Comparison of ENCODE assay signal across 21 cellular contexts in genomic region chr10:47396311-47396717, GRCh38. TPM values are rescaled to one million over a fixed set of nuclear protein-coding genes. Genes with fewer than 3 reads are reported as not detected.
DNase-seq lines count a peak whose midpoint lies in the region; ATAC-seq and TF ChIP-seq lines count a peak whose summit lies in the region.
"Had no signal": no experiment of that assay in that cellular context is flagged by ENCODE, and none has a peak within 500 bp of the region (broad histone marks: within the 10 kb centered on the region; RNA-seq: fewer than 3 reads in every experiment).

No MANE protein-coding gene starts in this region.

- H3K4me1 ChIP-seq in esophagus (ENCODE audit: control insufficient read depth in 2 of 2, insufficient read depth in 2 of 2, low read length in 1 of 2) (no peaks in the 10 kb centered on the region), osteoblast (ENCODE audit: insufficient read depth, low read length) (no peaks in the 10 kb centered on the region)

- POLR2A ChIA-PET in activated CD4-positive, alpha-beta T cell treated with anti-CD3 and anti-CD28 coated beads for 36 hours (lab: Charles Lee): no interaction called here
- POLR2A ChIA-PET in activated CD4-positive, alpha-beta T cell treated with anti-CD3 and anti-CD28 coated beads, Interleukin-2, amount 10 ng/mL, durations not matched to agents 7 days and 5 days (lab: Charles Lee): no interaction called here

- CTCF ChIA-PET in activated CD4-positive, alpha-beta T cell treated with anti-CD3 and anti-CD28 coated beads for 36 hours (lab: Charles Lee): interaction anchor here (0.7 to 1.1 kb wide), 2 partner anchors 9 to 13 kb away, joined by 3 read pairs; no protein-coding TSS in a partner anchor
- CTCF ChIA-PET in activated CD4-positive, alpha-beta T cell treated with anti-CD3 and anti-CD28 coated beads, Interleukin-2, amount 10 ng/mL, durations not matched to agents 7 days and 5 days (lab: Charles Lee): no interaction called here

- no peaks in the 10 kb centered on the region for H3K36me3 ChIP-seq in esophagus (ENCODE audit: control insufficient read depth in 2 of 2, insufficient read depth in 2 of 2, low read length in 1 of 2)
- no peaks in the 10 kb centered on the region for H3K36me3 ChIP-seq in osteoblast (ENCODE audit: insufficient read depth, low read length)

- H3K27ac Mint-ChIP-seq in activated CD4-positive, alpha-beta T cell treated with anti-CD3 and anti-CD28 coated beads for 36 hours: no peak overlapping the region
- no peak overlapping the region for H3K27ac Mint-ChIP-seq in activated CD4-positive, alpha-beta T cell treated with anti-CD3 and anti-CD28 coated beads, Interleukin-2, amount 10 ng/mL, durations not matched to agents 7 days and 5 days
- H3K27ac Mint-ChIP-seq: CD14-positive monocyte; endodermal cell; nephron progenitor cell; stimulated activated naive CD8-positive, alpha-beta T cell treated with anti-CD3 and anti-CD28 coated beads, Interleukin-15, Interleukin-2, amounts not matched to agents 100 ng/mL and 50 ng/mL, for 24 hours; WTC11 had no signal

- no peak for DNase-seq in activated CD4-positive, alpha-beta T cell treated with anti-CD3 and anti-CD28 coated beads for 36 hours
- DNase-seq in activated CD4-positive, alpha-beta T cell treated with anti-CD3 and anti-CD28 coated beads, Interleukin-2, amount 10 ng/mL, durations not matched to agents 7 days and 5 days: no peak
- peak; percentile 69 for DNase-seq in M059J (ENCODE audit: low read depth)
- no peak for DNase-seq in osteoblast (ENCODE audit: insufficient read length, low spot score, missing footprints)
- no peak for DNase-seq in ureter (ENCODE audit: low spot score)
- no peak for DNase-seq in stimulated activated naive CD4-positive, alpha-beta T cell (lab: John Stamatoyannopoulos, UW)
- DNase-seq: activated gamma-delta T cell, amygdala, DMS53, endodermal cell, H7, NCI-H1694 treated with DMSO at 0.1 percent for 48 hours, nephron progenitor cell had no signal

- peak overlapping the region; percentile 34 for H2AFZ ChIP-seq in osteoblast (ENCODE audit: low read length)

- H3K9me3 ChIP-seq in esophagus (ENCODE audit: control insufficient read depth in 2 of 2, insufficient read depth in 1 of 2, low read depth in 1 of 2, low read length in 1 of 2) (peaks cover 0 to 2% of the 10 kb centered on the region in 2 donors), osteoblast (ENCODE audit: low read depth, low read length) (no peaks in the 10 kb centered on the region)

- intact Hi-C loops in activated CD4-positive, alpha-beta T cell treated with anti-CD3 and anti-CD28 coated beads for 36 hours (cut with DNase I, micrococcal nuclease): no loop called here

- H3K4me1 Mint-ChIP-seq in activated CD4-positive, alpha-beta T cell treated with anti-CD3 and anti-CD28 coated beads for 36 hours: no peaks in the 10 kb centered on the region
- peaks cover 3% of the 10 kb centered on the region for H3K4me1 Mint-ChIP-seq in activated CD4-positive, alpha-beta T cell treated with anti-CD3 and anti-CD28 coated beads, Interleukin-2, amount 10 ng/mL, durations not matched to agents 7 days and 5 days
- H3K4me1 Mint-ChIP-seq: CD14-positive monocyte, nephron progenitor cell had no signal

- H3K27ac ChIP-seq in esophagus (ENCODE audit: low read depth in 2 of 2, low read length in 1 of 2) (peak overlapping the region; percentile 68 to 72), osteoblast (ENCODE audit: low read depth, low read length) (no peak overlapping the region)

- H3K9me3 Mint-ChIP-seq in activated CD4-positive, alpha-beta T cell treated with anti-CD3 and anti-CD28 coated beads for 36 hours (ENCODE audit: low read depth): no peaks in the 10 kb centered on the region
- H3K9me3 Mint-ChIP-seq in activated CD4-positive, alpha-beta T cell treated with anti-CD3 and anti-CD28 coated beads, Interleukin-2, amount 10 ng/mL, durations not matched to agents 7 days and 5 days: no peaks in the 10 kb centered on the region
- H3K9me3 Mint-ChIP-seq: endodermal cell; stimulated activated naive CD8-positive, alpha-beta T cell treated with anti-CD3 and anti-CD28 coated beads, Interleukin-15, Interleukin-2, amounts not matched to agents 100 ng/mL and 50 ng/mL, for 24 hours had no signal

- H3K4me3 ChIP-seq in esophagus (ENCODE audit: low read depth in 1 of 2, low read length in 2 of 2): no peak overlapping the region
- no peak overlapping the region for H3K4me3 ChIP-seq in osteoblast (ENCODE audit: insufficient read depth, low read length)

- no peak overlapping the region for H3K4me3 Mint-ChIP-seq in activated CD4-positive, alpha-beta T cell treated with anti-CD3 and anti-CD28 coated beads for 36 hours
- no peak overlapping the region for H3K4me3 Mint-ChIP-seq in activated CD4-positive, alpha-beta T cell treated with anti-CD3 and anti-CD28 coated beads, Interleukin-2, amount 10 ng/mL, durations not matched to agents 7 days and 5 days
- H3K4me3 Mint-ChIP-seq: CD14-positive monocyte; endodermal cell; nephron progenitor cell; stimulated activated naive CD8-positive, alpha-beta T cell treated with anti-CD3 and anti-CD28 coated beads, Interleukin-15, Interleukin-2, amounts not matched to agents 100 ng/mL and 50 ng/mL, for 24 hours; WTC11 had no signal

- H3K79me2 ChIP-seq in osteoblast (ENCODE audit: insufficient read depth, low read length): no peaks in the 10 kb centered on the region

- no peaks in the 10 kb centered on the region for H3K36me3 Mint-ChIP-seq in activated CD4-positive, alpha-beta T cell treated with anti-CD3 and anti-CD28 coated beads for 36 hours (ENCODE audit: low read depth)
- no peaks in the 10 kb centered on the region for H3K36me3 Mint-ChIP-seq in activated CD4-positive, alpha-beta T cell treated with anti-CD3 and anti-CD28 coated beads, Interleukin-2, amount 10 ng/mL, durations not matched to agents 7 days and 5 days (ENCODE audit: low read depth)
- H3K36me3 Mint-ChIP-seq: CD14-positive monocyte, WTC11 had no signal

- no peak overlapping the region for H3K4me2 ChIP-seq in osteoblast (ENCODE audit: insufficient read depth, low read length)

- TF ChIP-seq CTCF in osteoblast (IDR thresholded peaks at IDR 0.05; ENCODE audit: extremely low read depth, low read depth, low read length): no peak

- H4K20me1 ChIP-seq in osteoblast (ENCODE audit: insufficient read depth, low read length): no peaks in the 10 kb centered on the region

- H3K27me3 ChIP-seq in esophagus (ENCODE audit: control insufficient read depth in 1 of 2, insufficient read depth in 2 of 2, low read length in 2 of 2): no peaks in the 10 kb centered on the region
- peaks cover 55% of the 10 kb centered on the region for H3K27me3 ChIP-seq in osteoblast (ENCODE audit: insufficient read depth, low read length)

- H3K27me3 Mint-ChIP-seq in activated CD4-positive, alpha-beta T cell treated with anti-CD3 and anti-CD28 coated beads for 36 hours: peaks cover 19% of the 10 kb centered on the region
- H3K27me3 Mint-ChIP-seq in activated CD4-positive, alpha-beta T cell treated with anti-CD3 and anti-CD28 coated beads, Interleukin-2, amount 10 ng/mL, durations not matched to agents 7 days and 5 days: peaks cover 50% of the 10 kb centered on the region

- ATAC-seq in activated CD4-positive, alpha-beta T cell treated with anti-CD3 and anti-CD28 coated beads for 36 hours: peak; percentile 39
- no peak for ATAC-seq in HG03439 (IDR thresholded peaks at IDR 0.05; ENCODE audit: unreplicated experiment)
- ATAC-seq: WTC11 had no signal

RNA-seq across cellular contexts. Expression of gene ZNF488, which starts 12.2 kb away (rescaled TPM):
- under 1 TPM; 0.70 to 0.75 TPM for total RNA-seq in activated CD4-positive, alpha-beta T cell treated with anti-CD3 and anti-CD28 coated beads for 36 hours
- under 1 TPM in 1 of 2 experiments, not detected in 1; 0.05 TPM for total RNA-seq in activated CD4-positive, alpha-beta T cell treated with anti-CD3 and anti-CD28 coated beads, Interleukin-2, amount 10 ng/mL, durations not matched to agents 7 days and 5 days
- total RNA-seq in M059J (2014; rRNA removed; shearing (Covaris generic)): 0.62 and 0.79 TPM in 2 replicates
- polyA plus RNA-seq in esophagus: under 1 TPM; 0.81 to 0.94 TPM
- under 0.01 and 0.29 TPM in 2 replicates for total RNA-seq in osteoblast
- 1.8 TPM for total RNA-seq in ureter
- total RNA-seq: glomerular endothelial cell; T-helper 1 cell treated with Interleukin-12 subunit alpha and Interleukin-12 subunit beta and Interleukin-4 antibody, amounts not matched to agents 30 ng/mL and 1 ng/mL, for 36 hours had no signal
- polyA plus RNA-seq: CD14-positive monocyte had no signal

RNA-seq across cellular contexts. Expression of gene RBP3, which starts 48.2 kb away (rescaled TPM):
- not detected for total RNA-seq in activated CD4-positive, alpha-beta T cell treated with anti-CD3 and anti-CD28 coated beads for 36 hours
- not detected for total RNA-seq in activated CD4-positive, alpha-beta T cell treated with anti-CD3 and anti-CD28 coated beads, Interleukin-2, amount 10 ng/mL, durations not matched to agents 7 days and 5 days
- not detected in 2 replicates for total RNA-seq in M059J (2014; rRNA removed; shearing (Covaris generic))
- polyA plus RNA-seq in esophagus: not detected
- total RNA-seq in osteoblast (not detected in 2 replicates), ureter (not detected)
- total RNA-seq: chondrocyte; endodermal cell; glomerular endothelial cell; H7; T-helper 1 cell treated with Interleukin-12 subunit alpha and Interleukin-12 subunit beta and Interleukin-4 antibody, amounts not matched to agents 30 ng/mL and 1 ng/mL, for 36 hours; WTC11 had no signal
- polyA plus RNA-seq: CD14-positive monocyte had no signal
